Comparison of ENCODE assay signal across 25 cellular contexts in genomic region chr21:36511484-36512227, GRCh38. TPM values are rescaled to one million over a fixed set of nuclear protein-coding genes. Genes with fewer than 3 reads are reported as not detected.
A peak's percentile ranks its signal among the peaks of the same experiment; 100 is the strongest.
DNase-seq lines count a peak whose midpoint lies in the region; ATAC-seq, FAIRE-seq and TF ChIP-seq lines count a peak whose summit lies in the region.
"Had no signal": no experiment of that assay in that cellular context is flagged by ENCODE, and none has a peak within 500 bp of the region (broad histone marks: within the 10 kb centered on the region; RNA-seq: fewer than 3 reads in every experiment).

No MANE protein-coding gene starts in this region.

- no peak for ATAC-seq in HG02885 (IDR thresholded peaks at IDR 0.05; ENCODE audit: poor library complexity, unreplicated experiment)

- peaks cover 17% of the 10 kb centered on the region for H3F3A ChIP-seq in PC-9 (ENCODE audit: insufficient read depth, low read depth)

- no peaks in the 10 kb centered on the region for H3K79me2 ChIP-seq in PC-9 (ENCODE audit: low read depth)

- TF ChIP-seq POLR2A in GM12891 (IDR thresholded peaks at IDR 0.05; ENCODE audit: low read depth, low read length) = no peak

- no peak overlapping the region for H2AFZ ChIP-seq in PC-9

- intact Hi-C loops in PC-9 (cut with micrococcal nuclease; ENCODE audit: unreplicated experiment) = loop anchor here (10.0 kb wide), 1 partner anchor 73 kb away; no protein-coding TSS in a partner anchor

- H3K4me2 ChIP-seq in PC-9 = peak overlapping the region; percentile 82; the same call in 1 of the 2 replicates

- TF ChIP-seq CTCF in AG10803 (conservative IDR thresholded peaks at IDR 0.05; ENCODE audit: low read length) = no peak
- TF ChIP-seq CTCF in PC-9 (conservative IDR thresholded peaks at IDR 0.05) = no peak
- no peak for TF ChIP-seq CTCF in fibroblast of the aortic adventitia (IDR thresholded peaks at IDR 0.05; ENCODE audit: insufficient read depth, low read length)
- TF ChIP-seq CTCF in brain microvascular endothelial cell (IDR thresholded peaks at IDR 0.05; ENCODE audit: low read depth, low read length, missing control alignments) = no peak

- H3K9me3 ChIP-seq in PC-9 (ENCODE audit: insufficient read depth, low read depth) = no peaks in the 10 kb centered on the region
- H3K9me3 ChIP-seq: left ventricle myocardium inferior, MG63, neutrophil, right atrium auricular region, tibial artery had no signal

- in situ Hi-C loops in brain microvascular endothelial cell (cut with HindIII; ENCODE audit: low pct_ligation_motif_present, low sequenced_read_pairs) = no loop called here

- H3K4me1 ChIP-seq in PC-9 (replicated peaks; ENCODE audit: insufficient read depth) = peaks cover 41% of the 10 kb centered on the region
- H3K4me1 ChIP-seq: left ventricle myocardium inferior, right atrium auricular region had no signal

- POLR2A ChIA-PET in PC-9 (lab: Charles Lee; ENCODE audit: unreplicated experiment) = no interaction called here

- CTCF ChIA-PET in PC-9 (lab: Charles Lee) = no interaction called here

- DNase-seq in AG10803 (ENCODE audit: low read depth) = peak; percentile 75
- no peak for DNase-seq in GM12891 (ENCODE audit: insufficient read length, low spot score)
- no peak for DNase-seq in PC-9
- DNase-seq in fibroblast of the aortic adventitia (ENCODE audit: low read depth) = peak; percentile 46
- DNase-seq in GM19240 (ENCODE audit: insufficient read length, low spot score) = no peak
- no peak for DNase-seq in NCI-H748 (lab: John Stamatoyannopoulos, UW; ENCODE audit: unreplicated experiment)
- DNase-seq in brain microvascular endothelial cell = no peak
- DNase-seq: activated CD4-positive, alpha-beta memory T cell treated with anti-CD3 and anti-CD28 coated beads, Interleukin-2, amount 10 ng/mL, durations not matched to agents 7 days and 5 days; activated naive CD4-positive, alpha-beta T cell treated with anti-CD3 and anti-CD28 coated beads, Interleukin-2, amount 50 U/mL, for 16 hours; activated T-cell treated with anti-CD3 and anti-CD28 coated beads, Interleukin-2, amount 50 U/mL, for 24 hours; left ventricle myocardium inferior; MG63; NCI-H1694; NCI-H226; NK-92 treated with Interleukin-12 subunit alpha and Interleukin-12 subunit beta, amount 100 ng/mL, for 24 hours; Right ventricle myocardium superior; stimulated activated naive B cell treated with anti-CD40 and anti-IgM and Interleukin-4, amounts not matched to agents 10 μg/mL and 1 μg/mL and 100 μg/mL, for 72 hours; T-helper 1 cell; tibial artery had no signal

- no peaks in the 10 kb centered on the region for H3K36me3 ChIP-seq in PC-9 (ENCODE audit: low read depth)
- H3K36me3 ChIP-seq in brain microvascular endothelial cell (replicated peaks) = no peaks in the 10 kb centered on the region
- H3K36me3 ChIP-seq: left ventricle myocardium inferior, MG63, neutrophil, right atrium auricular region, tibial artery had no signal

- H3K27ac ChIP-seq in PC-9 (peak overlapping the region; percentile 87), brain microvascular endothelial cell (no peak overlapping the region)
- H3K27ac ChIP-seq: coronary artery, left ventricle myocardium inferior, neutrophil, right atrium auricular region, tibial artery had no signal

- no TSS peak for BruUV-seq in PC-9 (replicated peaks; lab: Mats Ljungman, UMichigan)

- H3K9me2 ChIP-seq in PC-9 (ENCODE audit: insufficient read depth) = no peaks in the 10 kb centered on the region

- FAIRE-seq in GM12891 (lab: Jason Lieb, UNC) = peak; percentile 52
- FAIRE-seq: HTR-8/SVneo had no signal

- H3K27me3 ChIP-seq in PC-9 (ENCODE audit: insufficient read depth, low read depth) (no peaks in the 10 kb centered on the region), brain microvascular endothelial cell (replicated peaks) (peaks cover 2% of the 10 kb centered on the region)
- H3K27me3 ChIP-seq: MG63, right atrium auricular region had no signal

- H4K20me1 ChIP-seq in PC-9 (ENCODE audit: insufficient read depth) = no peaks in the 10 kb centered on the region

- H3K4me3 ChIP-seq in AG10803 (ENCODE audit: low read length) = no peak overlapping the region
- H3K4me3 ChIP-seq in PC-9 = no peak overlapping the region
- no peak overlapping the region for H3K4me3 ChIP-seq in fibroblast of the aortic adventitia (ENCODE audit: low read depth, low read length)
- H3K4me3 ChIP-seq in brain microvascular endothelial cell (ENCODE audit: low read depth, low read length) = no peak overlapping the region
- H3K4me3 ChIP-seq: coronary artery, left ventricle myocardium inferior, MG63, right atrium auricular region, tibial artery had no signal

TF ChIP-seq in GM12891, 5 proteins besides CTCF, POLR2A, EP300 and RAD21:
- TF ChIP-seq POU2F2 (IDR thresholded peaks at IDR 0.05; ENCODE audit: low read depth, low read length) = no peak
- no peak for TF ChIP-seq POLR2AphosphoS5 (IDR thresholded peaks at IDR 0.05; ENCODE audit: low read depth, low read length)

RNA-seq across cellular contexts. Expression of gene CLDN14, which starts 31.7 kb away (rescaled TPM):
- 13.8 TPM for polyA plus RNA-seq in GM12891 (2012; ENCODE audit: low read depth, missing spikeins)
- total RNA-seq in PC-9 (2021) (not detected in 2 replicates), fibroblast of the aortic adventitia (ENCODE audit: low replicate concordance) (0.27 and 0.57 TPM in 2 replicates)
- total RNA-seq: activated CD4-positive, alpha-beta memory T cell treated with anti-CD3 and anti-CD28 coated beads, Interleukin-2, amount 10 ng/mL, durations not matched to agents 7 days and 5 days; left ventricle myocardium inferior; mononuclear cell; right atrium auricular region; Right ventricle myocardium superior had no signal

Comparison
In these comparisons a context has a peak if more than half of its experiments do, and no peak if none do; other contexts are left out.
1. DNase-seq: peak in AG10803 (single experiment) and fibroblast of the aortic adventitia (single experiment); none in GM12891 (single experiment), PC-9 (0 of 2), GM19240 (single experiment), NCI-H748 (single experiment) and brain microvascular endothelial cell (single experiment).